Comparison of ENCODE assay signal across 11 cellular contexts in the genomic region with DNA sequence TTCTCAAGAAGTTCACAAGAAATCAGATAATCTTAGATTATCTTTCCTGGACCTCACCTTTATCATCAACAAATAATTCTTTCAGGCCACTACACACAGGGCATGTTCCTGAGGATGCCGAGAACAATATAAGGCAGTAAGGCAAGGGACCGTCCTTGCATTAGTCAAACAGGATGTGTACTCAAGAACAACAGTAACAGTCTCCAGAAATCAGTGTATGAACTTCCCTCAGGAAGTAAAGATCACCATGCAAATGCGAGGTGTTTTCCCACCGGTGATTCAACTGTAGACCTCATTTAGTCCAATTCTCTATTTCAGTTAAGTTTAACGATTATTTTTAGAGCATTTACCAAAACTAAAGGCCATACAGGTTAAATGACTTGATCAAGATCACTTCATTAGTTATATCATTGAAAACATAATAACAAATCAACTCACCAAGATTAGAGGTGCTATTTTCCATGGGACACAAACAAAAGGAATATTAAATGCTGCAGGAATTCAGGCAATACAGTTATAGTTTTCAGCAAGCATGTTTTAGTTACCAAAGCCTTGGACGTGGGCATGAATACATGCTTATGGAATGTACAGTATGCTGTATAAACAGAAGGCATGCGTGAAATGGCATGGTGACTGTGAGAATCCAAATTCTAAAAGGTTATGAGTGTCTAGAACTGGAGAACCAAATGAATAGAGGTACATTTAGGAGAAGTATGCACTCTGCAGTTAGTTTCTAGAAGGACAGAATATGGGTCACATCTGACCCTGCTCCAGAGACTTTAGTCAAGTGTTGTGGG.
DNase-seq lines count a peak whose midpoint lies in the region; ATAC-seq, FAIRE-seq and TF ChIP-seq lines count a peak whose summit lies in the region.
"Had no signal": no experiment of that assay in that cellular context is flagged by ENCODE, and none has a peak within 500 bp of the region (broad histone marks: within the 10 kb centered on the region; RNA-seq: fewer than 3 reads in every experiment).

No MANE protein-coding gene starts in this region.

- no peak overlapping the region for H3K9ac ChIP-seq in keratinocyte (ENCODE audit: control insufficient read depth, extremely low read depth, insufficient read depth, low read length)

- no peaks in the 10 kb centered on the region for H3K9me3 ChIP-seq in keratinocyte (ENCODE audit: control insufficient read depth, low read depth, low read length)
- H3K9me3 ChIP-seq: Caco-2 had no signal

- H3K4me1 ChIP-seq in keratinocyte (ENCODE audit: control insufficient read depth, extremely low read depth, insufficient read depth, low read length) = peaks cover 3% of the 10 kb centered on the region
- H3K4me1 ChIP-seq: Caco-2 had no signal

- TF ChIP-seq POLR2A in GM12891 (IDR thresholded peaks at IDR 0.05; ENCODE audit: low read depth, low read length) = no peak

- H3K36me3 ChIP-seq in keratinocyte (ENCODE audit: control insufficient read depth in 2 of 2, extremely low read depth in 1 of 2, insufficient read depth in 2 of 2, low read length in 2 of 2) = no peaks in the 10 kb centered on the region

- H4K20me1 ChIP-seq in keratinocyte (ENCODE audit: control insufficient read depth, extremely low read depth, insufficient read depth, low read length) = no peaks in the 10 kb centered on the region

- no peaks in the 10 kb centered on the region for H3K9me3 Mint-ChIP-seq in activated T-cell treated with anti-CD3 and anti-CD28 coated beads, Interleukin-2, amount 50 U/mL, for 4 hours

- no peaks in the 10 kb centered on the region for H3K79me2 ChIP-seq in keratinocyte (ENCODE audit: control insufficient read depth, insufficient read depth, low read length)

- H3K4me3 ChIP-seq in keratinocyte (ENCODE audit: control insufficient read depth in 2 of 3, extremely low read depth in 1 of 3, insufficient read depth in 2 of 3, low read depth in 1 of 3, low read length in 3 of 3) = no peak overlapping the region

- peaks cover 25% of the 10 kb centered on the region for H3K27me3 Mint-ChIP-seq in activated T-cell treated with anti-CD3 and anti-CD28 coated beads, Interleukin-2, amount 50 U/mL, for 4 hours (ENCODE audit: low read depth)

- no peaks in the 10 kb centered on the region for H3K9me1 ChIP-seq in keratinocyte (ENCODE audit: control insufficient read depth, extremely low read depth, insufficient read depth, low read length)

- DNase-seq in GM12891 (ENCODE audit: insufficient read length, low spot score) (no peak), keratinocyte (ENCODE audit: low read depth, low spot score) (no peak), NCI-H187 treated with DMSO at 0.1 percent for 48 hours (lab: John Stamatoyannopoulos, UW) (no peak), NCI-H2196 treated with DMSO at 0.1 percent for 48 hours (lab: John Stamatoyannopoulos, UW; ENCODE audit: unreplicated experiment) (no peak)
- no peak for DNase-seq in activated T-cell treated with anti-CD3 and anti-CD28 coated beads, Interleukin-2, amount 50 U/mL, for 4 hours
- no peak for DNase-seq in NK-92 treated with Interleukin-12 subunit alpha and Interleukin-12 subunit beta, amount 100 ng/mL, for 24 hours (lab: John Stamatoyannopoulos, UW)
- DNase-seq: Caco-2, NCI-H1436 treated with DMSO at 0.1 percent for 48 hours, T-helper 2 cell had no signal

- H2AFZ ChIP-seq in keratinocyte (ENCODE audit: control insufficient read depth, low read length) = no peak overlapping the region

- FAIRE-seq in GM12891 (lab: Jason Lieb, UNC) = peak; percentile 78
- peak; percentile 77 for FAIRE-seq in keratinocyte (lab: Jason Lieb, UNC)

- H3K27me3 ChIP-seq in keratinocyte (ENCODE audit: control insufficient read depth, extremely low read depth, insufficient read depth, low read length) = peaks cover 15% of the 10 kb centered on the region

- no peak overlapping the region for H3K4me3 Mint-ChIP-seq in activated T-cell treated with anti-CD3 and anti-CD28 coated beads, Interleukin-2, amount 50 U/mL, for 4 hours

- dilution Hi-C loops in keratinocyte (cut with MboI; ENCODE audit: extremely low pct_ligation_motif_present, low sequenced_read_pairs) = no loop called here

- no peak overlapping the region for H3K4me2 ChIP-seq in keratinocyte (ENCODE audit: control insufficient read depth, extremely low read depth, insufficient read depth, low read depth, low read length)

- no peak overlapping the region for H3K27ac ChIP-seq in keratinocyte (ENCODE audit: control insufficient read depth, insufficient read depth, low read length)

- H3K36me3 Mint-ChIP-seq in activated T-cell treated with anti-CD3 and anti-CD28 coated beads, Interleukin-2, amount 50 U/mL, for 4 hours (ENCODE audit: insufficient read depth) = no peaks in the 10 kb centered on the region

- no peak for TF ChIP-seq CTCF in keratinocyte (optimal IDR thresholded peaks at IDR 0.05 in 1 of 3, IDR thresholded peaks at IDR 0.05 in 1 of 3, conservative IDR thresholded peaks at IDR 0.05 in 1 of 3; ENCODE audit: extremely low read depth in 1 of 3, insufficient read depth in 2 of 3, low read length in 3 of 3)

- peaks cover 4% of the 10 kb centered on the region for H3K4me1 Mint-ChIP-seq in activated T-cell treated with anti-CD3 and anti-CD28 coated beads, Interleukin-2, amount 50 U/mL, for 4 hours (ENCODE audit: low read depth)

- ATAC-seq in GM21737 (IDR thresholded peaks at IDR 0.05; ENCODE audit: unreplicated experiment) (peak; percentile 42), HG03575 (IDR thresholded peaks at IDR 0.05; ENCODE audit: extremely low read depth, insufficient number of reproducible peaks, low FRiP score, unreplicated experiment) (peak; percentile 47)
- ATAC-seq in activated T-cell treated with anti-CD3 and anti-CD28 coated beads, Interleukin-2, amount 50 U/mL, for 4 hours = no peak

TF ChIP-seq in GM12891, 5 proteins besides CTCF, POLR2A, EP300 and RAD21:
- TF ChIP-seq POU2F2 (IDR thresholded peaks at IDR 0.05; ENCODE audit: low read depth, low read length) = peak; percentile 93
- no peak for TF ChIP-seq TAF1 (IDR thresholded peaks at IDR 0.05; ENCODE audit: low read depth, low read length)
- TF ChIP-seq SPI1 (IDR thresholded peaks at IDR 0.05; ENCODE audit: low read depth, low read length) = 0 out of 2 replicates have a peak, but pooled peaks have one; percentile 43

Comparison
In these comparisons a context has a peak if more than half of its experiments do, and no peak if none do; other contexts are left out.
1. ATAC-seq: peak in GM21737 (single experiment) and HG03575 (single experiment); none in activated T-cell treated with anti-CD3 and anti-CD28 coated beads, Interleukin-2, amount 50 U/mL, for 4 hours (0 of 2).